8 cellular contexts compared by ENCODE assay signal in the genomic region with DNA sequence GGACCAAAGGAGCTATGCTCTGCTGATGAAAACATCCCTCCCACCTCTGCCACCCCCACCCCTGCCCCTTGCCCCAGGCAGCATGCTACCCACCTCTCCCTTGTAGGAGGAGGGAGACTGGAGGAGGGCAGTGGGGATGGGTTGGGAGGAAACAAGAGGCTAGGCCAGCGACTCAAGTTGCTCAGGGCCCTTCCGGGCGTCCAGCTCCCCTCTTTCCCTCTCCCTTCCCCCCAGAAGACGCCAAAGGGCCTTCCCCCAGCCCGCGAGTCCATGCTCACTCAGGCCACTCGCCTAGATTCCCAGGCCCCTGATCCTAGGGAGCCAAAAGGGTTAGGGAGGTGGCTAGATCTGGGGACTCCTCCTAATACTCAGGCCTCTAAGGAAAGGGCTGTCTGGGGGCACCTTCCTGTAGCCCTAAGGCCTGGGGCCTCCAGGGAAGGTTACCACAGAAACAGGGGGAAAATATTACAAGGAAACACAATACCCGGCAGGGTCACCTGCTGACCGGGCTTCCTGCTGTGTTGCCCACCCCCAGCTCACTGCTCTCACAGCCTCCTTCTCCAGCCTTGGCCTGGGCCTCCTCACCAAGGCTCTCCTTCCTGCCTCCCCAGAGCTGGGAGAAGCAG. TPM values are rescaled to one million over a fixed set of nuclear protein-coding genes. Genes with fewer than 3 reads are reported as not detected.
DNase-seq lines count a peak whose midpoint lies in the region; ATAC-seq and TF ChIP-seq lines count a peak whose summit lies in the region.

No MANE protein-coding gene starts in this region.

- no peak for DNase-seq in PC-9
- DNase-seq in epithelial cell of prostate (ENCODE audit: low read depth, low spot score): no peak
- no peak for DNase-seq in osteocyte (ENCODE audit: extremely low spot score, unreplicated experiment)
- no peak for DNase-seq in OCI-M2 (lab: John Stamatoyannopoulos, UW; ENCODE audit: unreplicated experiment)
- no peak for DNase-seq in HCEC 1CT
- DNase-seq in NCI-H2196 treated with DMSO at 0.1 percent for 48 hours (lab: John Stamatoyannopoulos, UW; ENCODE audit: unreplicated experiment): no peak

- no peaks in the 10 kb centered on the region for H3K9me2 ChIP-seq in PC-9 (ENCODE audit: insufficient read depth)

- H4K20me1 ChIP-seq in BLaER1 (peaks cover 24% of the 10 kb centered on the region), PC-9 (ENCODE audit: insufficient read depth) (peaks cover 12% of the 10 kb centered on the region; the same call in 1 of the 2 replicates)

- H3K27me3 ChIP-seq in BLaER1: no peaks in the 10 kb centered on the region
- H3K27me3 ChIP-seq in PC-9 (ENCODE audit: insufficient read depth, low read depth): no peaks in the 10 kb centered on the region

- H3K9me3 ChIP-seq in BLaER1 (no peaks in the 10 kb centered on the region), PC-9 (ENCODE audit: insufficient read depth, low read depth) (no peaks in the 10 kb centered on the region)

- H3K27ac Mint-ChIP-seq in osteocyte (ENCODE audit: unreplicated experiment): peak overlapping the region; percentile 92

- H2AFZ ChIP-seq in PC-9: no peak overlapping the region

- peak overlapping the region; percentile 96 for H3K9ac ChIP-seq in BLaER1

- H3K36me3 ChIP-seq in BLaER1 (peaks cover 11% of the 10 kb centered on the region; the same call in 1 of the 2 replicates), PC-9 (ENCODE audit: low read depth) (no peaks in the 10 kb centered on the region)

- H3K4me1 ChIP-seq in BLaER1 (peaks cover 82% of the 10 kb centered on the region), PC-9 (replicated peaks; ENCODE audit: insufficient read depth) (peaks cover 75% of the 10 kb centered on the region)

- intact Hi-C loops in PC-9 (cut with micrococcal nuclease; ENCODE audit: unreplicated experiment): no loop called here

- CTCF ChIA-PET in PC-9 (lab: Charles Lee): no interaction called here

- H3K4me2 ChIP-seq in BLaER1 (peak overlapping the region; percentile 97), PC-9 (peak overlapping the region; percentile 90)

- peaks cover 2% of the 10 kb centered on the region for H3K36me3 Mint-ChIP-seq in osteocyte (ENCODE audit: unreplicated experiment)

- peaks cover 40% of the 10 kb centered on the region for H3F3A ChIP-seq in PC-9 (ENCODE audit: insufficient read depth, low read depth)

- no TSS peak for BruUV-seq in PC-9 (replicated peaks; lab: Mats Ljungman, UMichigan)

- H3K4me3 Mint-ChIP-seq in osteocyte (ENCODE audit: unreplicated experiment): peak overlapping the region; percentile 79

- H3K4me1 Mint-ChIP-seq in osteocyte (ENCODE audit: unreplicated experiment): peaks cover 83% of the 10 kb centered on the region

- TF ChIP-seq CTCF in PC-9 (conservative IDR thresholded peaks at IDR 0.05): no peak
- TF ChIP-seq CTCF in osteocyte (IDR thresholded peaks at IDR 0.05): no peak

- H3K27ac ChIP-seq in BLaER1 (peak overlapping the region; percentile 98), PC-9 (no peak overlapping the region), epithelial cell of prostate (peak overlapping the region; percentile 91)

- H3K4me3 ChIP-seq in BLaER1 (peak overlapping the region; percentile 92), PC-9 (peak overlapping the region; percentile 6; the same call in 1 of the 2 replicates)

- no peaks in the 10 kb centered on the region for H3K9me3 Mint-ChIP-seq in osteocyte (ENCODE audit: unreplicated experiment)

- no peak for ATAC-seq in GM21619 (IDR thresholded peaks at IDR 0.05; ENCODE audit: unreplicated experiment)

- H3K79me2 ChIP-seq in PC-9 (ENCODE audit: low read depth): peaks cover 78% of the 10 kb centered on the region

- POLR2A ChIA-PET in PC-9 (lab: Charles Lee; ENCODE audit: unreplicated experiment): no interaction called here

- H3K27me3 Mint-ChIP-seq in osteocyte (ENCODE audit: unreplicated experiment): no peaks in the 10 kb centered on the region

RNA-seq across cellular contexts. Expression of a gene that starts 2.9 kb away (rescaled TPM):
- total RNA-seq in PC-9 (2021) (106 and 114 TPM in 2 replicates), osteocyte (114 and 120 TPM in 2 replicates)

RNA-seq across cellular contexts. Expression of a gene that starts 43.7 kb away (rescaled TPM):
- 76.4 and 108 TPM in 2 replicates for total RNA-seq in PC-9 (2021)
- 21.2 and 21.6 TPM in 2 replicates for total RNA-seq in osteocyte

RNA-seq across cellular contexts. Expression of a gene that starts 58.1 kb away (rescaled TPM):
- total RNA-seq in PC-9 (2021) (4.1 and 5.7 TPM in 2 replicates), osteocyte (1.2 and 1.9 TPM in 2 replicates)
